In genomic region chr3:17032407-17033034, GRCh38 we compare ENCODE assay signal across 8 cellular contexts.
DNase-seq lines count a peak whose midpoint lies in the region; ATAC-seq, FAIRE-seq and TF ChIP-seq lines count a peak whose summit lies in the region.

No MANE protein-coding gene starts in this region.

- H3K4me3 Mint-ChIP-seq in mesothelial cell of epicardium = no peak overlapping the region

- no peak overlapping the region for H2BK15ac ChIP-seq in H1 (ENCODE audit: low read length)

- H2BK12ac ChIP-seq in H1 (ENCODE audit: low read depth, low read length) = no peak overlapping the region

- 75% methylated on average over 3 of the region's 3 CpGs; no CpG with 5 or more reads in 1 of the 2 experiments for WGBS in H1 (ENCODE audit: extremely low coverage in 1 of 2, insufficient coverage in 1 of 2, insufficient read length in 1 of 2, insufficient replicate concordance in 2 of 2, low coverage in 1 of 2, low lambda C conversion rate in 2 of 2, missing lambda C conversion rate in 1 of 2), 2 experiments

- H2BK120ac ChIP-seq in H1 (replicated peaks; ENCODE audit: low read depth, low read length) = no peak overlapping the region

- no peak overlapping the region for H2BK20ac ChIP-seq in H1 (ENCODE audit: low read length)

- H3K4me1 Mint-ChIP-seq in mesothelial cell of epicardium = peaks cover 1% of the 10 kb centered on the region

- CTCF ChIA-PET in H1 (lab: Charles Lee; ENCODE audit: partially characterized antibody) = interaction anchor here (0.5 to 3.0 kb wide), 16 partner anchors 8 to 436 kb away, joined by 3 to 17 read pairs (median 4); no protein-coding TSS in a partner anchor

- H3K27ac ChIP-seq in 22Rv1 (no peak overlapping the region), H1 (ENCODE audit: low read depth, low read length) (no peak overlapping the region)

- H4K91ac ChIP-seq in H1 (replicated peaks; ENCODE audit: insufficient read length, low read length) = no peak overlapping the region

- H3K27me3 Mint-ChIP-seq in mesothelial cell of epicardium (ENCODE audit: low read depth) = peaks cover 11% of the 10 kb centered on the region

- no peak overlapping the region for H2BK5ac ChIP-seq in H1 (ENCODE audit: low read depth, low read length)

- DNase-seq in NCI-H526 treated with DMSO at 0.1 percent for 48 hours (lab: John Stamatoyannopoulos, UW) (peak; percentile 32), H1 (ENCODE audit: low read depth in 1 of 2, low spot score in 2 of 2) (no peak), mesothelial cell of epicardium (ENCODE audit: low spot score in 2 of 2, unreplicated experiment in 2 of 2) (no peak)
- no peak for DNase-seq in effector CD8-positive, alpha-beta T cell (lab: John Stamatoyannopoulos, UW)
- no peak for DNase-seq in stimulated activated CD4-positive, alpha-beta T cell treated with anti-CD3 and anti-CD28 coated beads, Interleukin-2, amount 100 ng/mL, for 48 hours

- no peak overlapping the region for H3K14ac ChIP-seq in H1 (ENCODE audit: insufficient read length)

- peak; percentile 82 to 86 for TF ChIP-seq RAD21 in H1 (IDR thresholded peaks at IDR 0.05 in 1 of 2, conservative IDR thresholded peaks at IDR 0.05 in 1 of 2; ENCODE audit: low read depth in 2 of 2, low read length in 2 of 2)

- no peaks in the 10 kb centered on the region for H3K79me1 ChIP-seq in H1 (ENCODE audit: low read depth, low read length)

- no peak overlapping the region for H3K4me2 ChIP-seq in H1 (ENCODE audit: insufficient read depth in 1 of 2, low read depth in 2 of 2, low read length in 2 of 2)

- POLR2A ChIA-PET in H1 (lab: Charles Lee; ENCODE audit: partially characterized antibody) = no interaction called here

- H3K9ac ChIP-seq in H1 (replicated peaks in 1 of 4; ENCODE audit: extremely low read depth in 1 of 4, low read depth in 3 of 4, low read length in 3 of 4) = no peak overlapping the region

- no peak overlapping the region for H2AK5ac ChIP-seq in H1 (ENCODE audit: low read depth, low read length)

- H3K36me3 Mint-ChIP-seq in mesothelial cell of epicardium = no peaks in the 10 kb centered on the region

- H3K9me3 Mint-ChIP-seq in mesothelial cell of epicardium = no peaks in the 10 kb centered on the region

- H3K79me2 ChIP-seq in H1 (ENCODE audit: control insufficient read depth in 1 of 2, insufficient read depth in 2 of 2, low read length in 2 of 2) = no peaks in the 10 kb centered on the region

- H3K4me1 ChIP-seq in H1 (replicated peaks in 1 of 4; ENCODE audit: control insufficient read depth in 3 of 4, insufficient read depth in 4 of 4, low read length in 3 of 4) = peaks cover 0 to 5% (median under 1%) of the 10 kb centered on the region in 4 experiments; a peak in 2 of 7 replicates

- no peaks in the 10 kb centered on the region for H3K23me2 ChIP-seq in H1 (ENCODE audit: low read depth, low read length)

- peak; percentile 71 for TF ChIP-seq CTCF in 22Rv1 (IDR thresholded peaks at IDR 0.05)
- TF ChIP-seq CTCF in GM12873 (IDR thresholded peaks at IDR 0.05; ENCODE audit: insufficient read depth, low read depth, low read length, missing control alignments) = peak; percentile 53
- peak in 2 of 3 experiments; percentile 47 to 73; a peak in 2 of 4 replicates for TF ChIP-seq CTCF in H1 (IDR thresholded peaks at IDR 0.05; ENCODE audit: control extremely low read depth in 1 of 3, insufficient read depth in 1 of 3, low read depth in 1 of 3, low read length in 3 of 3)
- TF ChIP-seq CTCF in mesothelial cell of epicardium (IDR thresholded peaks at IDR 0.05; ENCODE audit: unreplicated experiment) = peak; percentile 33

- TF ChIP-seq EP300 in H1 (IDR thresholded peaks at IDR 0.05; ENCODE audit: borderline replicate concordance in 1 of 2, low read depth in 2 of 2, low read length in 2 of 2) = no peak

- TF ChIP-seq POLR2A in H1 (IDR thresholded peaks at IDR 0.05; ENCODE audit: control extremely low read depth in 1 of 2, low read depth in 2 of 2, low read length in 2 of 2) = no peak

- ATAC-seq in HG03342 (IDR thresholded peaks at IDR 0.05; ENCODE audit: unreplicated experiment) = no peak

- peak overlapping the region; percentile 69 for H4K5ac ChIP-seq in H1 (ENCODE audit: insufficient read length, low read depth, low read length)

- H4K8ac ChIP-seq in H1 (ENCODE audit: extremely low read depth, insufficient read depth, low read length) = no peak overlapping the region

- H3K27me3 ChIP-seq in H1 (replicated peaks in 1 of 4; ENCODE audit: control insufficient read depth in 3 of 4, extremely low read depth in 1 of 4, insufficient read depth in 3 of 4, low read length in 3 of 4) = no peaks in the 10 kb centered on the region

- H3K23ac ChIP-seq in H1 (ENCODE audit: insufficient read length) = no peak overlapping the region

- H3K18ac ChIP-seq in H1 (ENCODE audit: extremely low read depth, low read length) = no peak overlapping the region

- H3K9me3 ChIP-seq in H1 (ENCODE audit: insufficient read depth in 2 of 2, low read depth in 1 of 2, low read length in 1 of 2) = no peaks in the 10 kb centered on the region

- H2AFZ ChIP-seq in H1 (ENCODE audit: low read length) = no peak overlapping the region

- no peaks in the 10 kb centered on the region for H4K20me1 ChIP-seq in H1 (replicated peaks in 1 of 2; ENCODE audit: control insufficient read depth in 1 of 2, insufficient read depth in 2 of 2, low read length in 2 of 2)

- H3K4me3 ChIP-seq in H1 (ENCODE audit: extremely low read depth in 1 of 4, insufficient read depth in 2 of 4, low read depth in 3 of 4, low read length in 4 of 4) = no peak overlapping the region

- H3K36me3 ChIP-seq in H1 (ENCODE audit: control insufficient read depth in 2 of 4, insufficient read depth in 4 of 4, low read length in 3 of 4) = no peaks in the 10 kb centered on the region

- peak; percentile 39 for FAIRE-seq in H1 (lab: Jason Lieb, UNC)

- H3K56ac ChIP-seq in H1 (replicated peaks; ENCODE audit: insufficient read length, low read depth, low read length) = no peak overlapping the region

- no peak overlapping the region for H3K27ac Mint-ChIP-seq in mesothelial cell of epicardium

- no peak overlapping the region for H3K4ac ChIP-seq in H1 (replicated peaks; ENCODE audit: insufficient read length, low read depth, low read length)

TF ChIP-seq in H1, 55 proteins besides CTCF, POLR2A, EP300 and RAD21:
- no peak for TF ChIP-seq EGR1 (IDR thresholded peaks at IDR 0.05; ENCODE audit: borderline replicate concordance, low read depth, low read length)
- TF ChIP-seq ATF2 (IDR thresholded peaks at IDR 0.05; ENCODE audit: low read length) = no peak
- TF ChIP-seq USF2 (IDR thresholded peaks at IDR 0.05; ENCODE audit: low read length) = no peak
- TF ChIP-seq HDAC2 (IDR thresholded peaks at IDR 0.05; ENCODE audit: borderline replicate concordance in 1 of 2, low read depth in 2 of 2, low read length in 2 of 2) = no peak
- no peak for TF ChIP-seq CEBPB (IDR thresholded peaks at IDR 0.05; ENCODE audit: low read depth, low read length)
- no peak for TF ChIP-seq ASH2L (IDR thresholded peaks at IDR 0.05; ENCODE audit: low read length)
- TF ChIP-seq CREB1 (IDR thresholded peaks at IDR 0.05) = no peak
- TF ChIP-seq BCL11A (IDR thresholded peaks at IDR 0.05; ENCODE audit: low read depth in 2 of 2, low read length in 2 of 2) = no peak
- TF ChIP-seq EZH2 (IDR thresholded peaks at IDR 0.05; ENCODE audit: low read depth, low read length, severe bottlenecking) = no peak
- no peak for TF ChIP-seq CBX8 (IDR thresholded peaks at IDR 0.05; ENCODE audit: borderline replicate concordance, low read depth, low read length)
- TF ChIP-seq CHD2 (IDR thresholded peaks at IDR 0.05; ENCODE audit: low read length) = no peak
- TF ChIP-seq SP2 (IDR thresholded peaks at IDR 0.05; ENCODE audit: low read length) = no peak
- TF ChIP-seq FOSL1 (IDR thresholded peaks at IDR 0.05; ENCODE audit: insufficient read depth, low read depth, low read length) = no peak
- no peak for TF ChIP-seq CBX5 (IDR thresholded peaks at IDR 0.05; ENCODE audit: low read depth, low read length)
- TF ChIP-seq YY1 (IDR thresholded peaks at IDR 0.05; ENCODE audit: low read depth, low read length) = no peak
- no peak for TF ChIP-seq TCF12 (IDR thresholded peaks at IDR 0.05; ENCODE audit: low read depth, low read length)
- TF ChIP-seq E2F6 (IDR thresholded peaks at IDR 0.05) = no peak
